In genomic region chr3:16841354-16841753, GRCh38 we compare ENCODE assay signal across 11 cellular contexts. TPM values are rescaled to one million over a fixed set of nuclear protein-coding genes. Genes with fewer than 3 reads are reported as not detected.
DNase-seq lines count a peak whose midpoint lies in the region; ATAC-seq and TF ChIP-seq lines count a peak whose summit lies in the region.
"Had no signal": no experiment of that assay in that cellular context is flagged by ENCODE, and none has a peak within 500 bp of the region (broad histone marks: within the 10 kb centered on the region; RNA-seq: fewer than 3 reads in every experiment).

No MANE protein-coding gene starts in this region.

- H2AFZ ChIP-seq in DND-41 (ENCODE audit: low read depth, low read length) (no peak overlapping the region), neuronal stem cell (ENCODE audit: low read length) (no peak overlapping the region)

- no peak overlapping the region for H3K23ac ChIP-seq in neuronal stem cell (ENCODE audit: low read depth, low read length, poor library complexity)

- no peak for DNase-seq in DND-41
- no peak for DNase-seq in natural killer cell
- DNase-seq in endothelial cell (ENCODE audit: low spot score), result no peak
- DNase-seq in neuronal stem cell (ENCODE audit: low spot score), result no peak
- no peak for DNase-seq in inferior parietal cortex (ENCODE audit: extremely low spot score)
- DNase-seq: IMR-90, NCI-H2081, occipital lobe had no signal

- intact Hi-C loops in natural killer cell (cut with micrococcal nuclease), result loop anchor here (2.0 to 10.0 kb wide), 6 partner anchors 54 to 557 kb away; partner anchors contain the start of gene RFTN1

- H3K9ac ChIP-seq in DND-41 (ENCODE audit: low read depth, low read length), result no peak overlapping the region
- no peak overlapping the region for H3K9ac ChIP-seq in neuronal stem cell (ENCODE audit: low read depth, low read length, poor library complexity)

- TF ChIP-seq CTCF in DND-41 (IDR thresholded peaks at IDR 0.05; ENCODE audit: borderline replicate concordance, extremely low read depth, low read length, poor library complexity, severe bottlenecking), result no peak
- TF ChIP-seq CTCF in natural killer cell (IDR thresholded peaks at IDR 0.05), result no peak
- no peak for TF ChIP-seq CTCF in endothelial cell (IDR thresholded peaks at IDR 0.05; ENCODE audit: unreplicated experiment)

- no CpG with 5 or more reads among the region's 6 CpGs for WGBS in neuronal stem cell (ENCODE audit: extremely low coverage in 2 of 2, insufficient read length in 2 of 2, insufficient replicate concordance in 1 of 2), 2 donors

- H3K14ac ChIP-seq in neuronal stem cell (ENCODE audit: low read length), result no peak overlapping the region

- no peak overlapping the region for H3K18ac ChIP-seq in neuronal stem cell (ENCODE audit: low read length)

- no peaks in the 10 kb centered on the region for H3K79me1 ChIP-seq in neuronal stem cell (ENCODE audit: low read depth, low read length)

- H4K20me1 ChIP-seq in DND-41 (ENCODE audit: insufficient read depth, low read length), result no peaks in the 10 kb centered on the region

- H3K27me3 Mint-ChIP-seq in IgD-negative memory B cell (no peaks in the 10 kb centered on the region), natural killer cell (ENCODE audit: low read depth in 2 of 2) (no peaks in the 10 kb centered on the region), endothelial cell (ENCODE audit: unreplicated experiment) (peaks cover 8% of the 10 kb centered on the region)
- H3K27me3 Mint-ChIP-seq in activated naive CD8-positive, alpha-beta T cell, result no peaks in the 10 kb centered on the region

- H3K4me3 Mint-ChIP-seq in IgD-negative memory B cell, result peak overlapping the region; percentile 61 to 87 (median 76)
- peak overlapping the region; percentile 80 for H3K4me3 Mint-ChIP-seq in activated naive CD8-positive, alpha-beta T cell
- peak overlapping the region; percentile 93 for H3K4me3 Mint-ChIP-seq in natural killer cell
- H3K4me3 Mint-ChIP-seq in endothelial cell (ENCODE audit: unreplicated experiment), result no peak overlapping the region

- H3K9me3 ChIP-seq in DND-41 (ENCODE audit: insufficient read depth, low read length, severe bottlenecking) (no peaks in the 10 kb centered on the region), neuronal stem cell (replicated peaks in 1 of 2; ENCODE audit: control insufficient read depth in 2 of 2, insufficient read depth in 1 of 2, low read depth in 1 of 2, low read length in 2 of 2) (no peaks in the 10 kb centered on the region)

- H3K9me3 Mint-ChIP-seq in IgD-negative memory B cell (no peaks in the 10 kb centered on the region), natural killer cell (no peaks in the 10 kb centered on the region), endothelial cell (ENCODE audit: unreplicated experiment) (no peaks in the 10 kb centered on the region)
- no peaks in the 10 kb centered on the region for H3K9me3 Mint-ChIP-seq in activated naive CD8-positive, alpha-beta T cell (ENCODE audit: low read depth)

- no peak overlapping the region for H2BK12ac ChIP-seq in neuronal stem cell (ENCODE audit: low read length)

- H3K27ac ChIP-seq in DND-41 (ENCODE audit: low read length) (no peak overlapping the region), neuronal stem cell (replicated peaks; ENCODE audit: low read length) (no peak overlapping the region)

- no peak overlapping the region for H4K8ac ChIP-seq in neuronal stem cell (ENCODE audit: low read depth, low read length)

- peak overlapping the region; percentile 21; the same call in 1 of the 2 replicates for H3K4me2 ChIP-seq in DND-41 (ENCODE audit: insufficient read depth, low read length)
- no peak overlapping the region for H3K4me2 ChIP-seq in neuronal stem cell (ENCODE audit: insufficient read depth, low read length, poor library complexity, severe bottlenecking)

- H3K4me1 ChIP-seq in DND-41 (ENCODE audit: insufficient read depth, low read length) (peaks cover 22% of the 10 kb centered on the region), neuronal stem cell (ENCODE audit: control insufficient read depth in 2 of 2, insufficient read depth in 1 of 2, low read depth in 1 of 2, low read length in 2 of 2) (peaks cover 3 to 4% of the 10 kb centered on the region in 2 donors)

- H3K4ac ChIP-seq in neuronal stem cell (ENCODE audit: low read length), result no peak overlapping the region

- peaks cover 36 to 47% (median 44%) of the 10 kb centered on the region in 3 donors for H3K4me1 Mint-ChIP-seq in IgD-negative memory B cell
- H3K4me1 Mint-ChIP-seq in activated naive CD8-positive, alpha-beta T cell (ENCODE audit: low read depth), result peaks cover 76% of the 10 kb centered on the region
- peaks cover 62 to 72% of the 10 kb centered on the region in 2 donors for H3K4me1 Mint-ChIP-seq in natural killer cell
- peaks cover 5% of the 10 kb centered on the region for H3K4me1 Mint-ChIP-seq in endothelial cell (ENCODE audit: unreplicated experiment)

- H4K91ac ChIP-seq in neuronal stem cell (ENCODE audit: low read depth, low read length, poor library complexity), result no peak overlapping the region

- peak overlapping the region; percentile 94 to 99 (median 99) for H3K27ac Mint-ChIP-seq in IgD-negative memory B cell
- peak overlapping the region; percentile 93 for H3K27ac Mint-ChIP-seq in activated naive CD8-positive, alpha-beta T cell
- peak overlapping the region; percentile 98 to 99 for H3K27ac Mint-ChIP-seq in natural killer cell
- H3K27ac Mint-ChIP-seq in endothelial cell (ENCODE audit: unreplicated experiment), result no peak overlapping the region

- ATAC-seq in DND-41 (ENCODE audit: insufficient read depth, low read depth) (no peak), natural killer cell (no peak)
- ATAC-seq: HCT116 had no signal

- H3K4me3 ChIP-seq in DND-41 (ENCODE audit: low read depth in 1 of 2, low read length in 2 of 2), result no peak overlapping the region
- H3K4me3 ChIP-seq in neuronal stem cell (ENCODE audit: low read length in 2 of 2), result no peak overlapping the region

- H3K79me2 ChIP-seq in DND-41 (ENCODE audit: insufficient read depth, low read length), result no peaks in the 10 kb centered on the region

- H3K27me3 ChIP-seq in DND-41 (ENCODE audit: insufficient read depth, low read length, poor library complexity), result no peaks in the 10 kb centered on the region
- peaks cover 0 to 5% (median 0%) of the 10 kb centered on the region in 3 experiments for H3K27me3 ChIP-seq in neuronal stem cell (ENCODE audit: control insufficient read depth in 3 of 3, insufficient read depth in 3 of 3, low read depth in 1 of 3, low read length in 3 of 3)

- no peak overlapping the region for H2AK5ac ChIP-seq in neuronal stem cell (ENCODE audit: low read depth, low read length)

- no peak overlapping the region for H2BK120ac ChIP-seq in neuronal stem cell (ENCODE audit: low read depth, low read length)

- no peaks in the 10 kb centered on the region for H3K36me3 Mint-ChIP-seq in IgD-negative memory B cell
- no peaks in the 10 kb centered on the region for H3K36me3 Mint-ChIP-seq in activated naive CD8-positive, alpha-beta T cell
- no peaks in the 10 kb centered on the region for H3K36me3 Mint-ChIP-seq in natural killer cell
- no peaks in the 10 kb centered on the region for H3K36me3 Mint-ChIP-seq in endothelial cell (ENCODE audit: low read depth, unreplicated experiment)

- no peak overlapping the region for H2BK15ac ChIP-seq in neuronal stem cell (ENCODE audit: low read length)

- H2BK5ac ChIP-seq in neuronal stem cell (ENCODE audit: low read length), result no peak overlapping the region

- no peaks in the 10 kb centered on the region for H3K36me3 ChIP-seq in DND-41 (ENCODE audit: insufficient read depth, low read length)
- no peaks in the 10 kb centered on the region for H3K36me3 ChIP-seq in neuronal stem cell (replicated peaks in 1 of 2; ENCODE audit: control insufficient read depth in 2 of 2, insufficient read depth in 2 of 2, low read length in 2 of 2)

RNA-seq across cellular contexts. Expression of gene PLCL2, which starts 43.4 kb away (rescaled TPM):
- 43.4 TPM for polyA plus RNA-seq in IgD-negative memory B cell
- total RNA-seq in natural killer cell (10 to 100 TPM; 71.5 to 94.9 (median 84.7) TPM), endothelial cell (ENCODE audit: unreplicated experiment) (18.8 TPM)
- 3.1 TPM for polyA plus RNA-seq in neuronal stem cell (2013, experiment 1 of 2)
- polyA plus RNA-seq in neuronal stem cell (2013, experiment 2 of 2), result 3.1 TPM
